ENCODE assay signal across 22 cellular contexts in genomic region chr7:53303781-53304180, GRCh38.
"Had no signal": no experiment of that assay in that cellular context is flagged by ENCODE, and none has a peak within 500 bp of the region (broad histone marks: within the 10 kb centered on the region; RNA-seq: fewer than 3 reads in every experiment).

No MANE protein-coding gene starts in this region.

- H3K27me3 ChIP-seq: colonic mucosa, esophagus squamous epithelium, gastrocnemius medialis, heart right ventricle, left lung had no signal

- H3K4me1 ChIP-seq: colonic mucosa, esophagus squamous epithelium, gastrocnemius medialis, heart right ventricle, left lung, lower lobe of right lung had no signal

- H3K4me3 ChIP-seq: colonic mucosa, esophagus squamous epithelium, gastrocnemius medialis, heart right ventricle, left lung, lower lobe of right lung had no signal

- ATAC-seq: effector memory CD8-positive, alpha-beta T cell; esophagus mucosa; gastrocnemius medialis; heart right ventricle; left cardiac atrium; left lung; left ventricle myocardium superior; lower lobe of right lung had no signal

- H3K9me3 ChIP-seq: colonic mucosa, esophagus squamous epithelium, gastrocnemius medialis, heart right ventricle, left lung, lower lobe of right lung had no signal

- H3K36me3 ChIP-seq: colonic mucosa, esophagus squamous epithelium, gastrocnemius medialis, heart right ventricle, left lung, lower lobe of right lung had no signal

- DNase-seq: colonic mucosa; cortex of kidney; effector CD8-positive, alpha-beta T cell; effector memory CD8-positive, alpha-beta T cell; endodermal cell; erythroblast; esophagus squamous epithelium; foreskin fibroblast; foreskin melanocyte; gastrocnemius medialis; glutamatergic neuron; head of caudate nucleus; heart right ventricle; hippocampal formation; left cardiac atrium; left lung; left ventricle myocardium superior; lower lobe of right lung; mesenchymal stem cell; midbrain had no signal

- H3K27ac ChIP-seq: colonic mucosa, epithelial cell of prostate, esophagus squamous epithelium, gastrocnemius medialis, heart right ventricle, left lung, lower lobe of right lung had no signal
